8 cellular contexts compared by ENCODE assay signal in the genomic region with DNA sequence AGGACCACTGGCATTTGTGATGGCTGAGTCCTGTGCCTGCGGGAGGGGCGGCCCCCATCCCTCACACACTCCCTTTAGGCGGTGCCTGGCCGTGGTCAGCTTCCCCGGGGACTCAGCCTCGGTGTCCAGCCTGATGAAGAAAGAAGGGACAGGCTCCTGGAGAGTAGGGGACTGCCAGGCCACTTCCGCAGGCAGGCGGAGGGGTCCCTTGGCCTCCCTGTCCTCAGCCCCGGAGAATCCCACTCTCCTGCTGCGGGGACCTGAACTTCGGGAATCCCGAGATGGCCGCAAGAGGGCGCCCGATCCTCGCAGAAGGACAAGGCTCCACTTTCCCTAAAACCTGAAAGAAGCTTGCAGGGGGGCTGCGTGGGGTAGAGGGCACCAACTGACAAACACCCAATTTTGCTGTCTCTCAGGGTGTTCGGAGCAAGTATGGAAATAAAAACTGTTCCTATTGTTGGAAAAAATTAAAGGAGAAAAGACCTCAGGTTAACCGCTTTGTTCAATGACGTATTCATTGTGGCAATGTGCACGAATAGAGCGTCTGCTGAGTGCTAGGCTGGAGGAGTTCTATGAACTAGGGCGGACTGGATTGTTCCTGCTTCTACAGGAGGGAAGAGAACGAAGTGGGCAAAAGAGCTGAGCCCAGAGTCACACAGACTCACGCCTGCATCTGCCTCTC.
A peak's percentile ranks its signal among the peaks of the same experiment; 100 is the strongest.
DNase-seq lines count a peak whose midpoint lies in the region; ATAC-seq and TF ChIP-seq lines count a peak whose summit lies in the region.

No MANE protein-coding gene starts in this region.

- no peak overlapping the region for H3K4me3 ChIP-seq in naive thymus-derived CD4-positive, alpha-beta T cell (ENCODE audit: low read length)
- H3K4me3 ChIP-seq in tibial nerve = peak overlapping the region in 1 of 4 donors; percentile 16

- peak; percentile 13 to 67 for DNase-seq in NCI-H446 (lab: John Stamatoyannopoulos, UW)
- DNase-seq in NCI-H446 treated with DMSO at 0.1 percent for 48 hours (lab: John Stamatoyannopoulos, UW) = no peak
- DNase-seq in NCI-H1930 (lab: John Stamatoyannopoulos, UW) = peak; percentile 46 to 61
- DNase-seq in activated CD8-positive, alpha-beta memory T cell treated with anti-CD3 and anti-CD28 coated beads for 24 hours = peak; percentile 78
- DNase-seq in naive thymus-derived CD4-positive, alpha-beta T cell = peak; percentile 1 to 55 (median 18)
- DNase-seq in tibial nerve (ENCODE audit: low spot score in 2 of 2) = peak; percentile 60 to 80

- POLR2A ChIA-PET in naive thymus-derived CD4-positive, alpha-beta T cell (lab: Charles Lee) = no interaction called here

- no peak overlapping the region for H3K27ac ChIP-seq in naive thymus-derived CD4-positive, alpha-beta T cell (ENCODE audit: low read depth, low read length)
- H3K27ac ChIP-seq in tibial nerve = peak overlapping the region in 2 of 4 donors; percentile 28 to 58

- H3K27me3 Mint-ChIP-seq in naive thymus-derived CD4-positive, alpha-beta T cell = peaks cover 0 to 52% (median 34%) of the 10 kb centered on the region in 5 donors

- TF ChIP-seq CTCF in tibial nerve (IDR thresholded peaks at IDR 0.05) = peak; percentile 75 to 88 (median 80)

- H3K27me3 ChIP-seq in naive thymus-derived CD4-positive, alpha-beta T cell (ENCODE audit: control insufficient read depth in 2 of 2, insufficient read depth in 2 of 2, low read length in 2 of 2) = no peaks in the 10 kb centered on the region
- peaks cover 0 to 14% of the 10 kb centered on the region in 2 donors for H3K27me3 ChIP-seq in tibial nerve

- CTCF ChIA-PET in naive thymus-derived CD4-positive, alpha-beta T cell (lab: Charles Lee) = interaction anchor here (3.8 kb wide), 1 partner anchor 1555 kb away, joined by 17 read pairs; no protein-coding TSS in a partner anchor

- no peak for TF ChIP-seq POLR2A in tibial nerve (IDR thresholded peaks at IDR 0.05)

- no peak overlapping the region for H3K27ac Mint-ChIP-seq in naive thymus-derived CD4-positive, alpha-beta T cell

- H3K4me1 ChIP-seq in naive thymus-derived CD4-positive, alpha-beta T cell (ENCODE audit: control insufficient read depth in 2 of 2, insufficient read depth in 2 of 2, low read length in 2 of 2) = no peaks in the 10 kb centered on the region
- peaks cover 0 to 63% (median 20%) of the 10 kb centered on the region in 4 donors for H3K4me1 ChIP-seq in tibial nerve

- WGBS in tibial nerve, 2 donors = 21 to 24% methylated on average over 25 of the region's 25 CpGs

- H3K9me3 Mint-ChIP-seq in naive thymus-derived CD4-positive, alpha-beta T cell = no peaks in the 10 kb centered on the region

- TF ChIP-seq EP300 in tibial nerve (IDR thresholded peaks at IDR 0.05) = no peak

- intact Hi-C loops in naive thymus-derived CD4-positive, alpha-beta T cell (cut with micrococcal nuclease) = no loop called here

- no peaks in the 10 kb centered on the region for H3K4me1 Mint-ChIP-seq in naive thymus-derived CD4-positive, alpha-beta T cell

- ATAC-seq in esophagus mucosa (peak; percentile 33), HG02763 (IDR thresholded peaks at IDR 0.05; ENCODE audit: unreplicated experiment) (no peak)
- peak; percentile 31 for ATAC-seq in naive thymus-derived CD4-positive, alpha-beta T cell

- no peaks in the 10 kb centered on the region for H3K36me3 Mint-ChIP-seq in naive thymus-derived CD4-positive, alpha-beta T cell

- no peak overlapping the region for H3K4me3 Mint-ChIP-seq in naive thymus-derived CD4-positive, alpha-beta T cell

- no peaks in the 10 kb centered on the region for H3K36me3 ChIP-seq in naive thymus-derived CD4-positive, alpha-beta T cell (ENCODE audit: control insufficient read depth in 2 of 3, insufficient read depth in 3 of 3, low read length in 3 of 3)
- H3K36me3 ChIP-seq in tibial nerve = no peaks in the 10 kb centered on the region

- no peaks in the 10 kb centered on the region for H3K9me3 ChIP-seq in naive thymus-derived CD4-positive, alpha-beta T cell (ENCODE audit: control insufficient read depth in 2 of 3, low read length in 3 of 3)
- H3K9me3 ChIP-seq in tibial nerve = no peaks in the 10 kb centered on the region
